Comparison of ENCODE assay signal across 9 cellular contexts in the genomic region with DNA sequence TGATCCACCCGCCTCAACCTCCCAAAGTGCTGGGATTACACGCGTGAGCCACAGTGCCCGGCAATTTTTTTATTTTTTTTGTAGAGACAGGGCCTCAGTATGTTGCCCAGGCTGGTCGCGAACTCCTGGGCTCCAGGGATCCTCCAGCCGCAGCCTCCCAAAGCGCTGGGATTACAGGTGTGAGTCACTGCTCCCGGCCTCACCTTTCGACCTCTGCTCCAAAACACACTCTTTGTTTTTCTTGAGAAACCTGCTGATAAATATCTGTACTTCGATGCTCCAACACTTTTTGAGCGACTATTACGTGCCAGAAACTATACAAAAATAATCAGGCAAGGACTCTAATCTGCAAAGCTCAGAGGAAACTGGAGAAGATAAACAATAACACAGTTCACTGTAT. TPM values are rescaled to one million over a fixed set of nuclear protein-coding genes. Genes with fewer than 3 reads are reported as not detected.
DNase-seq lines count a peak whose midpoint lies in the region; ATAC-seq and TF ChIP-seq lines count a peak whose summit lies in the region.
"Had no signal": no experiment of that assay in that cellular context is flagged by ENCODE, and none has a peak within 500 bp of the region (broad histone marks: within the 10 kb centered on the region; RNA-seq: fewer than 3 reads in every experiment).

No MANE protein-coding gene starts in this region.

- peak overlapping the region; percentile 96 for H3K4me3 Mint-ChIP-seq in activated CD8-positive, alpha-beta memory T cell treated with anti-CD3 and anti-CD28 coated beads, Interleukin-2, amount 10 ng/mL, durations not matched to agents 7 days and 5 days
- H3K4me3 Mint-ChIP-seq in activated CD8-positive, alpha-beta T cell treated with anti-CD3 and anti-CD28 coated beads for 36 hours, result peak overlapping the region; percentile 92

- no peaks in the 10 kb centered on the region for H3K9me3 Mint-ChIP-seq in activated CD8-positive, alpha-beta memory T cell treated with anti-CD3 and anti-CD28 coated beads, Interleukin-2, amount 10 ng/mL, durations not matched to agents 7 days and 5 days (ENCODE audit: low read depth)
- H3K9me3 Mint-ChIP-seq in activated CD8-positive, alpha-beta T cell treated with anti-CD3 and anti-CD28 coated beads for 36 hours, result no peaks in the 10 kb centered on the region

- H3K27ac ChIP-seq in stomach smooth muscle (ENCODE audit: low read length) (peak overlapping the region; percentile 89), gastroesophageal sphincter (no peak overlapping the region)

- no peak for TF ChIP-seq POLR2A in gastroesophageal sphincter (IDR thresholded peaks at IDR 0.05)

- CTCF ChIA-PET in activated CD8-positive, alpha-beta memory T cell treated with anti-CD3 and anti-CD28 coated beads, Interleukin-2, amount 10 ng/mL, durations not matched to agents 7 days and 5 days (lab: Charles Lee), result interaction anchor here (1.3 to 2.8 kb wide), 4 partner anchors 12 to 173 kb away, joined by 4 to 31 read pairs (median 4); a partner anchor contains a TSS
- CTCF ChIA-PET in activated CD8-positive, alpha-beta T cell treated with anti-CD3 and anti-CD28 coated beads for 36 hours (lab: Charles Lee), result interaction anchor here (2.2 kb wide), 1 partner anchor 12 kb away, joined by 12 read pairs; a partner anchor contains a TSS

- H3K4me1 Mint-ChIP-seq in activated CD8-positive, alpha-beta memory T cell treated with anti-CD3 and anti-CD28 coated beads, Interleukin-2, amount 10 ng/mL, durations not matched to agents 7 days and 5 days, result peaks cover 28% of the 10 kb centered on the region
- H3K4me1 Mint-ChIP-seq in activated CD8-positive, alpha-beta T cell treated with anti-CD3 and anti-CD28 coated beads for 36 hours (ENCODE audit: low read depth), result peaks cover 27% of the 10 kb centered on the region

- peak overlapping the region; percentile 97 to 98 for H3K4me3 ChIP-seq in stomach smooth muscle (ENCODE audit: low read length in 2 of 2)
- peak overlapping the region in 1 of 2 donors; percentile 64 for H3K4me3 ChIP-seq in gastroesophageal sphincter

- no peaks in the 10 kb centered on the region for H3K27me3 Mint-ChIP-seq in activated CD8-positive, alpha-beta memory T cell treated with anti-CD3 and anti-CD28 coated beads, Interleukin-2, amount 10 ng/mL, durations not matched to agents 7 days and 5 days
- no peaks in the 10 kb centered on the region for H3K27me3 Mint-ChIP-seq in activated CD8-positive, alpha-beta T cell treated with anti-CD3 and anti-CD28 coated beads for 36 hours

- no peak for ATAC-seq in activated CD8-positive, alpha-beta memory T cell treated with anti-CD3 and anti-CD28 coated beads, Interleukin-2, amount 10 ng/mL, durations not matched to agents 7 days and 5 days
- no peak for ATAC-seq in activated CD8-positive, alpha-beta T cell treated with anti-CD3 and anti-CD28 coated beads for 36 hours
- no peak for ATAC-seq in gastroesophageal sphincter
- ATAC-seq in HG02970 (IDR thresholded peaks at IDR 0.05; ENCODE audit: low FRiP score, unreplicated experiment), result no peak

- H3K4me1 ChIP-seq in stomach smooth muscle (ENCODE audit: control insufficient read depth, insufficient read depth, low read length) (peaks cover 13% of the 10 kb centered on the region), gastroesophageal sphincter (peaks cover 3 to 26% (median 8%) of the 10 kb centered on the region in 3 donors)

- intact Hi-C loops in activated CD8-positive, alpha-beta T cell treated with anti-CD3 and anti-CD28 coated beads for 36 hours (cut with micrococcal nuclease), result no loop called here

- TF ChIP-seq EP300 in gastroesophageal sphincter (IDR thresholded peaks at IDR 0.05), result no peak

- no peaks in the 10 kb centered on the region for H3K27me3 ChIP-seq in stomach smooth muscle (ENCODE audit: control insufficient read depth in 1 of 2, insufficient read depth in 2 of 2, low read length in 2 of 2)
- no peaks in the 10 kb centered on the region for H3K27me3 ChIP-seq in gastroesophageal sphincter

- 80 to 91% methylated on average over 7 to 8 of the region's 13 CpGs for WGBS in gastroesophageal sphincter (ENCODE audit: low coverage in 1 of 2), 2 donors

- H3K9ac ChIP-seq in stomach smooth muscle (ENCODE audit: low read length in 2 of 2), result peak overlapping the region; percentile 86 to 99

- peaks cover 17% of the 10 kb centered on the region for H3K36me3 Mint-ChIP-seq in activated CD8-positive, alpha-beta memory T cell treated with anti-CD3 and anti-CD28 coated beads, Interleukin-2, amount 10 ng/mL, durations not matched to agents 7 days and 5 days
- H3K36me3 Mint-ChIP-seq in activated CD8-positive, alpha-beta T cell treated with anti-CD3 and anti-CD28 coated beads for 36 hours (ENCODE audit: low read depth), result peaks cover 9% of the 10 kb centered on the region

- H3K27ac Mint-ChIP-seq in activated CD8-positive, alpha-beta memory T cell treated with anti-CD3 and anti-CD28 coated beads, Interleukin-2, amount 10 ng/mL, durations not matched to agents 7 days and 5 days, result peak overlapping the region; percentile 93
- H3K27ac Mint-ChIP-seq in activated CD8-positive, alpha-beta T cell treated with anti-CD3 and anti-CD28 coated beads for 36 hours, result peak overlapping the region; percentile 96

- H3K9me3 ChIP-seq in stomach smooth muscle (ENCODE audit: control insufficient read depth in 2 of 2, low read length in 2 of 2) (no peaks in the 10 kb centered on the region), gastroesophageal sphincter (no peaks in the 10 kb centered on the region)

- H3K36me3 ChIP-seq in stomach smooth muscle (ENCODE audit: control insufficient read depth in 2 of 2, insufficient read depth in 2 of 2, low read length in 2 of 2) (peaks cover 6 to 8% of the 10 kb centered on the region in 2 donors), gastroesophageal sphincter (peaks cover 0 to 35% of the 10 kb centered on the region in 2 donors)

- TF ChIP-seq CTCF in activated CD8-positive, alpha-beta T cell treated with anti-CD3 and anti-CD28 coated beads for 36 hours (IDR thresholded peaks at IDR 0.05), result no peak
- no peak for TF ChIP-seq CTCF in gastroesophageal sphincter (IDR thresholded peaks at IDR 0.05)

- DNase-seq in activated CD8-positive, alpha-beta memory T cell treated with anti-CD3 and anti-CD28 coated beads, Interleukin-2, amount 10 ng/mL, durations not matched to agents 7 days and 5 days, result no peak
- DNase-seq in activated CD8-positive, alpha-beta memory T cell treated with anti-CD3 and anti-CD28 coated beads for 24 hours, result no peak
- DNase-seq in activated CD8-positive, alpha-beta T cell treated with anti-CD3 and anti-CD28 coated beads for 36 hours, result no peak
- peak; percentile 67 for DNase-seq in islet precursor cell
- DNase-seq in cerebellum (ENCODE audit: low spot score), result no peak
- DNase-seq: occipital lobe had no signal

- POLR2A ChIA-PET in activated CD8-positive, alpha-beta T cell treated with anti-CD3 and anti-CD28 coated beads for 36 hours (lab: Charles Lee), result interaction anchor here (0.9 to 5.6 kb wide), 7 partner anchors 12 to 250 kb away, joined by 3 to 96 read pairs (median 4); a partner anchor contains a TSS

RNA-seq across cellular contexts. Expression of a gene that starts 1.0 kb away (rescaled TPM):
- 10 to 100 TPM; 53.2 to 73.0 TPM for total RNA-seq in activated CD8-positive, alpha-beta memory T cell treated with anti-CD3 and anti-CD28 coated beads, Interleukin-2, amount 10 ng/mL, durations not matched to agents 7 days and 5 days
- 10 to 100 TPM; 60.7 to 64.7 TPM for total RNA-seq in activated CD8-positive, alpha-beta T cell treated with anti-CD3 and anti-CD28 coated beads for 36 hours
- total RNA-seq in gastroesophageal sphincter, result 10 to 100 TPM; 19.9 to 31.1 (median 25.1) TPM
- total RNA-seq in cerebellum, result 27.3 TPM

RNA-seq across cellular contexts. Expression of a gene that starts 11.2 kb away (rescaled TPM):
- 10 to 100 TPM; 84.4 to 97.3 TPM for total RNA-seq in activated CD8-positive, alpha-beta memory T cell treated with anti-CD3 and anti-CD28 coated beads, Interleukin-2, amount 10 ng/mL, durations not matched to agents 7 days and 5 days
- total RNA-seq in activated CD8-positive, alpha-beta T cell treated with anti-CD3 and anti-CD28 coated beads for 36 hours, result 10 to 100 TPM; 61.4 to 61.9 TPM
- total RNA-seq in gastroesophageal sphincter, result 10 to 100 TPM; 29.9 to 47.3 (median 38.2) TPM
- total RNA-seq in cerebellum, result 37.9 TPM

RNA-seq across cellular contexts. Expression of a gene that starts 48.6 kb away (rescaled TPM):
- 10 to 100 TPM; 12.9 to 14.1 TPM for total RNA-seq in activated CD8-positive, alpha-beta memory T cell treated with anti-CD3 and anti-CD28 coated beads, Interleukin-2, amount 10 ng/mL, durations not matched to agents 7 days and 5 days
- total RNA-seq in activated CD8-positive, alpha-beta T cell treated with anti-CD3 and anti-CD28 coated beads for 36 hours, result 10 to 100 TPM; 17.7 to 19.1 TPM
- total RNA-seq in gastroesophageal sphincter (10 to 100 TPM; 16.8 to 25.9 (median 21.5) TPM), cerebellum (23.5 TPM)
